ENCODE assay signal across 20 cellular contexts in the genomic region with DNA sequence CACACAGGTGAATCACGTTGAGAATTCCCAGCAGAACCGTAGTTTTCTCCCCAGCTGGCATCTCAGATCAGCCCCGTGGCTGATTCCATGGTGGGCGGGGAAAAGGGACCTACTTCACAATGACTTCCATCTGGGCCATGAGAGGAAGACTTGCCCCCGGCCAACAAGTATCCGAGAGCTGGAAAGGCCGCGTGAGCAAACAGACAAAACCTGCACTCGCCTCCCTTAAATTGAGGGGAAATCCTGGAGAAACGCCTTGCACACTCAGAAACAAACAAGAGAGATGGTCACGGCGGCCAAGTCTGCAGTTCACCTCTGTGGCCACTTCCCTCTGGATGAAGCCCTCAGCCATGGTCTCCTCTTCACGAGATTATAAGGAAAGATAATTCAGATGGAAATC. TPM values are rescaled to one million over a fixed set of nuclear protein-coding genes. Genes with fewer than 3 reads are reported as not detected.
DNase-seq lines count a peak whose midpoint lies in the region; ATAC-seq lines count a peak whose summit lies in the region.
"Had no signal": no experiment of that assay in that cellular context is flagged by ENCODE, and none has a peak within 500 bp of the region (broad histone marks: within the 10 kb centered on the region; RNA-seq: fewer than 3 reads in every experiment).

No MANE protein-coding gene starts in this region.

- no peak overlapping the region for H3K23ac ChIP-seq in mesenchymal stem cell (ENCODE audit: low read length in 2 of 2)

- DNase-seq in NCI-H2171 treated with DMSO at 0.1 percent for 48 hours (lab: John Stamatoyannopoulos, UW) (peak; percentile 34), NCI-H2171 (lab: John Stamatoyannopoulos, UW) (no peak), NCI-H345 (lab: John Stamatoyannopoulos, UW) (peak; percentile 88), mesenchymal stem cell (no peak), SW 1271 (lab: John Stamatoyannopoulos, UW) (no peak)
- DNase-seq: AML-193, GDM1, KG1, NCI-H1092 treated with DMSO at 0.1 percent for 48 hours, NCI-H1694 treated with DMSO at 0.1 percent for 48 hours, NCI-H2107, NCI-H2227 treated with DMSO at 0.1 percent for 48 hours, NCI-H524, NCI-H774 had no signal

- H3K79me1 ChIP-seq in mesenchymal stem cell (replicated peaks; ENCODE audit: low read length, poor library complexity, severe bottlenecking) = no peaks in the 10 kb centered on the region

- no peaks in the 10 kb centered on the region for H3K27me3 ChIP-seq in BLaER1
- H3K27me3 ChIP-seq in mesenchymal stem cell (ENCODE audit: control insufficient read depth in 1 of 2, insufficient read depth in 1 of 2, low read length in 2 of 2) = peaks cover 0 to 3% of the 10 kb centered on the region in 2 experiments

- no peak overlapping the region for H3K4ac ChIP-seq in mesenchymal stem cell (ENCODE audit: low read depth in 1 of 2, low read length in 2 of 2)

- ATAC-seq in GM21528 (IDR thresholded peaks at IDR 0.05; ENCODE audit: low FRiP score, unreplicated experiment) = no peak
- ATAC-seq in GM21825 (IDR thresholded peaks at IDR 0.05; ENCODE audit: unreplicated experiment) = no peak
- ATAC-seq: Panc1 had no signal

- peaks cover 37% of the 10 kb centered on the region for H3K9me3 ChIP-seq in BLaER1
- H3K9me3 ChIP-seq in mesenchymal stem cell (ENCODE audit: control insufficient read depth, low read length) = no peaks in the 10 kb centered on the region

- H2AK5ac ChIP-seq in mesenchymal stem cell (ENCODE audit: low read length, severe bottlenecking) = no peak overlapping the region

- no peak overlapping the region for H2BK12ac ChIP-seq in mesenchymal stem cell (ENCODE audit: low read length in 2 of 2)

- H2BK120ac ChIP-seq in mesenchymal stem cell (ENCODE audit: low read depth, low read length) = no peak overlapping the region

- H4K8ac ChIP-seq in mesenchymal stem cell (ENCODE audit: low read length) = no peak overlapping the region

- H3K9ac ChIP-seq in BLaER1 (no peak overlapping the region), mesenchymal stem cell (ENCODE audit: low read length) (no peak overlapping the region)

- peaks cover 57% of the 10 kb centered on the region for H3K4me1 ChIP-seq in BLaER1
- no peaks in the 10 kb centered on the region for H3K4me1 ChIP-seq in mesenchymal stem cell (ENCODE audit: control insufficient read depth, insufficient read depth, low read depth, low read length)

- no peak overlapping the region for H3K14ac ChIP-seq in mesenchymal stem cell (ENCODE audit: low read length in 2 of 2)

- H2BK5ac ChIP-seq in mesenchymal stem cell (ENCODE audit: low read depth, low read length, poor library complexity, severe bottlenecking) = no peak overlapping the region

- H3K4me2 ChIP-seq in BLaER1 (peak overlapping the region; percentile 40), mesenchymal stem cell (ENCODE audit: low read length, poor library complexity, severe bottlenecking) (no peak overlapping the region)

- 74% methylated on average over 13 of the region's 13 CpGs for WGBS in mesenchymal stem cell

- H3K36me3 ChIP-seq in BLaER1 (no peaks in the 10 kb centered on the region), mesenchymal stem cell (ENCODE audit: control insufficient read depth in 1 of 2, insufficient read depth in 2 of 2, low read depth in 1 of 2, low read length in 2 of 2) (no peaks in the 10 kb centered on the region)

- H3K27ac ChIP-seq in BLaER1 = no peak overlapping the region
- no peak overlapping the region for H3K27ac ChIP-seq in mesenchymal stem cell (ENCODE audit: low read length, poor library complexity, severe bottlenecking)

- no peak overlapping the region for H4K91ac ChIP-seq in mesenchymal stem cell (ENCODE audit: low read length)

- no peaks in the 10 kb centered on the region for H4K20me1 ChIP-seq in BLaER1

- H3K18ac ChIP-seq in mesenchymal stem cell (ENCODE audit: low read depth in 1 of 2, low read length in 2 of 2) = no peak overlapping the region

- no peak overlapping the region for H3K4me3 ChIP-seq in BLaER1
- no peak overlapping the region for H3K4me3 ChIP-seq in mesenchymal stem cell (ENCODE audit: insufficient read depth in 1 of 2, low read depth in 1 of 2, low read length in 2 of 2)

- H2AFZ ChIP-seq in mesenchymal stem cell (ENCODE audit: low read depth, low read length) = peak overlapping the region; percentile 24

- no peak overlapping the region for H2BK15ac ChIP-seq in mesenchymal stem cell (ENCODE audit: low read depth, poor library complexity, severe bottlenecking)

RNA-seq across cellular contexts. Expression of a gene that starts 39.5 kb away (rescaled TPM):
- polyA plus RNA-seq in mesenchymal stem cell (2013, experiment 1 of 2) = not detected
- polyA plus RNA-seq in mesenchymal stem cell (2013, experiment 2 of 2) = not detected
- polyA plus RNA-seq: AG04450, CD14-positive monocyte had no signal

Comparison
In these comparisons a context has a peak if more than half of its experiments do, and no peak if none do; other contexts are left out.
1. DNase-seq: peak in NCI-H2171 treated with DMSO at 0.1 percent for 48 hours (single experiment) and NCI-H345 (single experiment); none in NCI-H2171 (single experiment), mesenchymal stem cell (single experiment) and SW 1271 (0 of 2).